In the genomic region with DNA sequence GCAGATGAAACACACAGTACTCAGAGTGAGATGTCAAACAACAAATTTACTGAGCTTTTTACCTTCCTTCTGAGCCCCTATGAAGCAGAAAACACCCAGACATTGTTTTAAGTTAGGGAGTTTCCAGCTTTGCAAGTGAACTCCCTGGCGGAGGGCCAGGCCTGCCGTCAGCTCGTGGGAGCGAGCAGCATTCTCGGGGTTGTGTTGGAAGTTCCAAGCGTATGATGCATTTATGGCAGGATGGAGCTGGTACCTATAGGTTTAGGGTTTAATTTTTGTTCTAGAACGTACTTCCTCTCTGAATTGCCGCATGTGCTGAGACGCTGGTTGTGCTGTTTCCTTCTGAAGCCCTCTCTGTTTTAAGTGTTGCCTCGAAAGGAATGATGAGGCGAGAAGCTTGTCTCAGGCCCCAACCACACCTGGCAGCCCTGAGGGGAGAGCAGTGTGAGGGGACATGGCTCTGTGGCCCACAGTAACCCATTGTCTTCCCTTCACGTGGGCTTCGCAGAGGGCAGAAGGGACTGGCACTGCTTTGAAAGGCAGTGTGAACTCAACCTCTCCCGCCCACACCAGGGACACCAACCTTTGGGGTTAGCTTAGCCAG, we compare ENCODE assay signal across 9 cellular contexts.
DNase-seq lines count a peak whose midpoint lies in the region; ATAC-seq and TF ChIP-seq lines count a peak whose summit lies in the region.
"Had no signal": no experiment of that assay in that cellular context is flagged by ENCODE, and none has a peak within 500 bp of the region (broad histone marks: within the 10 kb centered on the region; RNA-seq: fewer than 3 reads in every experiment).

No MANE protein-coding gene starts in this region.

- no peak for TF ChIP-seq CTCF in GM12865 (IDR thresholded peaks at IDR 0.05; ENCODE audit: insufficient read depth, low read depth, low read length, missing control alignments)

- H3K4me3 ChIP-seq in GM12865 (ENCODE audit: low read depth, low read length) (no peak overlapping the region), skin epidermis (no peak overlapping the region)
- H3K4me3 ChIP-seq: SK-N-MC had no signal

- DNase-seq in GM12865 (ENCODE audit: low read depth) (peak; percentile 84), T-helper 17 cell (no peak), left cardiac atrium (peak; percentile 91), NCI-H2196 (lab: John Stamatoyannopoulos, UW; ENCODE audit: unreplicated experiment) (no peak), Kasumi-1 (lab: John Stamatoyannopoulos, UW) (no peak)

- intact Hi-C loops in left cardiac atrium (cut with DNase I), result no loop called here

- peak; percentile 42 for ATAC-seq in T-helper 17 cell
- ATAC-seq in left cardiac atrium, result peak in 1 of 2 donors; percentile 24
- no peak for ATAC-seq in HG02642 (IDR thresholded peaks at IDR 0.05; ENCODE audit: poor library complexity, unreplicated experiment)
- no peak for ATAC-seq in GM21360 (IDR thresholded peaks at IDR 0.05; ENCODE audit: unreplicated experiment)

- H3K9me3 ChIP-seq in T-helper 17 cell (ENCODE audit: control insufficient read depth, low read length, poor library complexity, severe bottlenecking), result no peaks in the 10 kb centered on the region

- no peaks in the 10 kb centered on the region for H3K36me3 Mint-ChIP-seq in T-helper 17 cell (ENCODE audit: low read depth)

- peaks cover 8% of the 10 kb centered on the region for H3K27me3 Mint-ChIP-seq in T-helper 17 cell

- H3K4me1 Mint-ChIP-seq in T-helper 17 cell, result peaks cover 8% of the 10 kb centered on the region

- no peak overlapping the region for H3K27ac Mint-ChIP-seq in T-helper 17 cell

- no peak overlapping the region for H3K4me3 Mint-ChIP-seq in T-helper 17 cell

- peak overlapping the region in 14 of 21 experiments; percentile 14 to 77 (median 50) for H3K27ac ChIP-seq in skin epidermis
- H3K27ac ChIP-seq: SK-N-MC had no signal

Comparison
In these comparisons a context has a peak if more than half of its experiments do, and no peak if none do; other contexts are left out.
1. DNase-seq: peak in GM12865 (single experiment) and left cardiac atrium (single experiment); none in T-helper 17 cell (0 of 3), NCI-H2196 (single experiment) and Kasumi-1 (0 of 2).